2 cellular contexts compared by ENCODE assay signal in the genomic region with DNA sequence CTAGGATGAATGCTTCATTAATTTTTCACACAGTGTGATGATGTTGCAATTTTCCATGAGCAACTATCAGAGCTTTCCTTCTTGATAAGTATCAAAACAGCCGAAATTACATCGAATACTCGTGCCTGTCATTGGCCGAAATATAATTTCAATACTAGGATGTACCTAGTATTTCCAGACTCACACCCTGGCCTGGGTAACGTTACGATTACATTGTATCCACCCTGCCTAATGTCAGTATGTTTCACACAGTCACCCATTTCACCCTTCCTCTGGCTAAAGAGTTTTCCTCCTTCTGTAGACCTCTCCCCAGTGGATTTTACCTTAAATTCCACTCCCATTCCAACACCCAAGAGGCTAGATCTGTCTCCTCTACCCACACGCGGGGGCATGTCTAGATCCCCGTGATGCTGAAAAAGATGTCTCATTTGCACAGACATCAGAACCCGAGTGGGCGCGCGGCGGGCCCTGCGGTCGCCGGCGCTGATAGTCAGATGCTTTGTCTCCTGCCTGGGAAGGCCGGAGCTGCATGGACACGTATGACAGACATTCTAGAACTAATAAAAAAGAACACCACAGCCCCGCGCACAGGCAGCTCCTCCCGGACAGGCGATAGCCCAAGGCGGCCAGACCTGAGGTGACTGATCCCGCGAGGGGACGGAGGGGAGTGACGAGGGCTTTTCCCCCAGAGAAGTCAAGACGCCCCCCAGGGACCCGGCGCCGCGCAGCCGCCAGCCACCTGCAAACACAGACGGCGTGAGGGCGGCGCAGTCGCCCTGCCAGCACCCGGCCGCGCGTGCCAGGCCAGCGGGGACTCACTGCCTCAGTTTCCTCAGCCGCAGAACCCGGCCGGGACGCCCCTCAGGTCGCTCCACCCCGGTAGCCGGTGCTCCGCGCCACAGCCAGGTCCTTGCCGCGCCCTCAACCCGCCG.
A peak's percentile ranks its signal among the peaks of the same experiment; 100 is the strongest.
TF ChIP-seq lines count a peak whose summit lies in the region.

No MANE protein-coding gene starts in this region.

TF ChIP-seq in IMR-90, 13 proteins besides CTCF, POLR2A, EP300 and RAD21:
- no peak for TF ChIP-seq USF2 (IDR thresholded peaks at IDR 0.05; ENCODE audit: low read depth, low read length)
- no peak for TF ChIP-seq ELK1 (IDR thresholded peaks at IDR 0.05; ENCODE audit: borderline replicate concordance, low read depth, low read length)
- no peak for TF ChIP-seq RCOR1 (IDR thresholded peaks at IDR 0.05; ENCODE audit: insufficient replicate concordance, low read length)
- TF ChIP-seq BHLHE40 (IDR thresholded peaks at IDR 0.05; ENCODE audit: low read depth, low read length) = no peak
- no peak for TF ChIP-seq FOS (IDR thresholded peaks at IDR 0.05; ENCODE audit: low read depth, low read length)
- no peak for TF ChIP-seq MAZ (IDR thresholded peaks at IDR 0.05; ENCODE audit: borderline replicate concordance, low read depth, low read length)
- no peak for TF ChIP-seq SMC3 (IDR thresholded peaks at IDR 0.05; ENCODE audit: low read depth, low read length)
- TF ChIP-seq CEBPB (IDR thresholded peaks at IDR 0.05; ENCODE audit: low read depth, low read length) = no peak
- no peak for TF ChIP-seq RFX5 (IDR thresholded peaks at IDR 0.05; ENCODE audit: low read depth, low read length)
- no peak for TF ChIP-seq NFE2L2 (IDR thresholded peaks at IDR 0.05; ENCODE audit: low read depth, low read length)
- no peak for TF ChIP-seq MXI1 (IDR thresholded peaks at IDR 0.05; ENCODE audit: borderline replicate concordance, low read depth, low read length)
- no peak for TF ChIP-seq MAFK (IDR thresholded peaks at IDR 0.05; ENCODE audit: low read depth, low read length)
- TF ChIP-seq CHD1 (IDR thresholded peaks at IDR 0.05; ENCODE audit: low read depth, low read length) = no peak

TF ChIP-seq in K562, 482 proteins besides CTCF, POLR2A, EP300 and RAD21 (continues in another document):
- no peak for TF ChIP-seq ZNF785 (CRISPR knock-in tag; IDR thresholded peaks at IDR 0.05)
- no peak for TF ChIP-seq ZNF699 (CRISPR knock-in tag; IDR thresholded peaks at IDR 0.05; ENCODE audit: insufficient replicate concordance)
- TF ChIP-seq PRMT5 (CRISPR knock-in tag; IDR thresholded peaks at IDR 0.05) = no peak
- TF ChIP-seq SP1 (CRISPR knock-in tag; IDR thresholded peaks at IDR 0.05) = no peak; the same call in 1 of the 2 replicates
- 0 out of 2 replicates have a peak, but pooled peaks have one; percentile 5 for TF ChIP-seq POLR2H (tag; IDR thresholded peaks at IDR 0.05; ENCODE audit: low read depth)
- no peak for TF ChIP-seq ZFX (CRISPR knock-in tag; IDR thresholded peaks at IDR 0.05)
- TF ChIP-seq ZC3H8 (IDR thresholded peaks at IDR 0.05) = no peak
- no peak for TF ChIP-seq NELFE (IDR thresholded peaks at IDR 0.05; ENCODE audit: insufficient read depth, insufficient read length)
- TF ChIP-seq ZNF121 (CRISPR knock-in tag; conservative IDR thresholded peaks at IDR 0.05) = no peak
- TF ChIP-seq ZNF551 (CRISPR knock-in tag; IDR thresholded peaks at IDR 0.05) = no peak
- peak; percentile 12 for TF ChIP-seq CHD1 (IDR thresholded peaks at IDR 0.05; ENCODE audit: low read length)
- TF ChIP-seq HDAC8 (tag; IDR thresholded peaks at IDR 0.05) = no peak
- TF ChIP-seq ZBTB11 (CRISPR knock-in tag; IDR thresholded peaks at IDR 0.05) = no peak
- TF ChIP-seq TEAD1 (CRISPR knock-in tag; IDR thresholded peaks at IDR 0.05) = 0 out of 4 replicates have a peak, but pooled peaks of 1 of the 2 experiments have one; percentile 19
- TF ChIP-seq DACH1 (IDR thresholded peaks at IDR 0.05; ENCODE audit: partially characterized antibody) = peak; percentile 55
- TF ChIP-seq, protein P1, sequence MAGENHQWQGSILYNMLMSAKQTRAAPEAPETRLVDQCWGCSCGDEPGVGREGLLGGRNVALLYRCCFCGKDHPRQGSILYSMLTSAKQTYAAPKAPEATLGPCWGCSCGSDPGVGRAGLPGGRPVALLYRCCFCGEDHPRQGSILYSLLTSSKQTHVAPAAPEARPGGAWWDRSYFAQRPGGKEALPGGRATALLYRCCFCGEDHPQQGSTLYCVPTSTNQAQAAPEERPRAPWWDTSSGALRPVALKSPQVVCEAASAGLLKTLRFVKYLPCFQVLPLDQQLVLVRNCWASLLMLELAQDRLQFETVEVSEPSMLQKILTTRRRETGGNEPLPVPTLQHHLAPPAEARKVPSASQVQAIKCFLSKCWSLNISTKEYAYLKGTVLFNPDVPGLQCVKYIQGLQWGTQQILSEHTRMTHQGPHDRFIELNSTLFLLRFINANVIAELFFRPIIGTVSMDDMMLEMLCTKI (IDR thresholded peaks at IDR 0.05; ENCODE audit: partially characterized antibody) = no peak
- TF ChIP-seq ATF4 (CRISPR knock-in tag; IDR thresholded peaks at IDR 0.05) = no peak
- TF ChIP-seq GATAD2B (IDR thresholded peaks at IDR 0.05; ENCODE audit: borderline replicate concordance) = no peak
- TF ChIP-seq SFPQ (IDR thresholded peaks at IDR 0.05; ENCODE audit: low read depth, low read length) = no peak
- no peak for TF ChIP-seq TFAM (CRISPR knock-in tag; conservative IDR thresholded peaks at IDR 0.05)
- no peak for TF ChIP-seq FOXJ3 (CRISPR knock-in tag; IDR thresholded peaks at IDR 0.05)
- TF ChIP-seq ZNF507 (tag; conservative IDR thresholded peaks at IDR 0.05) = no peak
- TF ChIP-seq ESRRA (IDR thresholded peaks at IDR 0.05; ENCODE audit: borderline replicate concordance, low read depth) = no peak
- no peak for TF ChIP-seq MITF (IDR thresholded peaks at IDR 0.05)
- no peak for TF ChIP-seq RNF219 (CRISPR knock-in tag; IDR thresholded peaks at IDR 0.05)
- TF ChIP-seq ZNF354B (CRISPR knock-in tag; IDR thresholded peaks at IDR 0.05) = no peak
- TF ChIP-seq ZBTB9 (CRISPR knock-in tag; IDR thresholded peaks at IDR 0.05) = 0 out of 2 replicates have a peak, but pooled peaks have one; percentile 46
- no peak for TF ChIP-seq ZSCAN32 (CRISPR knock-in tag; IDR thresholded peaks at IDR 0.05)
- TF ChIP-seq SMARCE1 (IDR thresholded peaks at IDR 0.05) = peak; percentile 58; the same call in 1 of the 2 replicates
- TF ChIP-seq, protein P2, sequence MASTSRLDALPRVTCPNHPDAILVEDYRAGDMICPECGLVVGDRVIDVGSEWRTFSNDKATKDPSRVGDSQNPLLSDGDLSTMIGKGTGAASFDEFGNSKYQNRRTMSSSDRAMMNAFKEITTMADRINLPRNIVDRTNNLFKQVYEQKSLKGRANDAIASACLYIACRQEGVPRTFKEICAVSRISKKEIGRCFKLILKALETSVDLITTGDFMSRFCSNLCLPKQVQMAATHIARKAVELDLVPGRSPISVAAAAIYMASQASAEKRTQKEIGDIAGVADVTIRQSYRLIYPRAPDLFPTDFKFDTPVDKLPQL (IDR thresholded peaks at IDR 0.05; ENCODE audit: extremely low read depth, insufficient read length) = no peak
- TF ChIP-seq TCF15 (CRISPR knock-in tag; IDR thresholded peaks at IDR 0.05) = no peak
- no peak for TF ChIP-seq ZNF384 (IDR thresholded peaks at IDR 0.05; ENCODE audit: low read depth, low read length)
- no peak for TF ChIP-seq CBX8 (IDR thresholded peaks at IDR 0.05; ENCODE audit: borderline replicate concordance, extremely low read depth, low read depth, low read length, poor library complexity, severe bottlenecking)
- TF ChIP-seq HMG20B (CRISPR knock-in tag; IDR thresholded peaks at IDR 0.05) = no peak
- TF ChIP-seq, protein P3, sequence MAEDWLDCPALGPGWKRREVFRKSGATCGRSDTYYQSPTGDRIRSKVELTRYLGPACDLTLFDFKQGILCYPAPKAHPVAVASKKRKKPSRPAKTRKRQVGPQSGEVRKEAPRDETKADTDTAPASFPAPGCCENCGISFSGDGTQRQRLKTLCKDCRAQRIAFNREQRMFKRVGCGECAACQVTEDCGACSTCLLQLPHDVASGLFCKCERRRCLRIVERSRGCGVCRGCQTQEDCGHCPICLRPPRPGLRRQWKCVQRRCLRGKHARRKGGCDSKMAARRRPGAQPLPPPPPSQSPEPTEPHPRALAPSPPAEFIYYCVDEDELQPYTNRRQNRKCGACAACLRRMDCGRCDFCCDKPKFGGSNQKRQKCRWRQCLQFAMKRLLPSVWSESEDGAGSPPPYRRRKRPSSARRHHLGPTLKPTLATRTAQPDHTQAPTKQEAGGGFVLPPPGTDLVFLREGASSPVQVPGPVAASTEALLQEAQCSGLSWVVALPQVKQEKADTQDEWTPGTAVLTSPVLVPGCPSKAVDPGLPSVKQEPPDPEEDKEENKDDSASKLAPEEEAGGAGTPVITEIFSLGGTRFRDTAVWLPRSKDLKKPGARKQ (CRISPR knock-in tag; IDR thresholded peaks at IDR 0.05) = no peak
- no peak for TF ChIP-seq SRSF1 (IDR thresholded peaks at IDR 0.05; ENCODE audit: low read depth, low read length)
